ENCODE assay signal across 16 cellular contexts in genomic region chr10:84452006-84452405, GRCh38.
A peak's percentile ranks its signal among the peaks of the same experiment; 100 is the strongest.
DNase-seq lines count a peak whose midpoint lies in the region; ATAC-seq, FAIRE-seq and TF ChIP-seq lines count a peak whose summit lies in the region.
"Had no signal": no experiment of that assay in that cellular context is flagged by ENCODE, and none has a peak within 500 bp of the region (broad histone marks: within the 10 kb centered on the region; RNA-seq: fewer than 3 reads in every experiment).

No MANE protein-coding gene starts in this region.

- H3K27ac ChIP-seq in esophagus muscularis mucosa (replicated peaks in 1 of 4) (no peak overlapping the region), endodermal cell (ENCODE audit: low read depth, low read length) (no peak overlapping the region)
- H3K27ac ChIP-seq: HL-60, left lung, psoas muscle had no signal

- H3K4me1 ChIP-seq in esophagus muscularis mucosa (no peaks in the 10 kb centered on the region), endodermal cell (ENCODE audit: control insufficient read depth, insufficient read depth, low read length) (no peaks in the 10 kb centered on the region)
- H3K4me1 ChIP-seq: left lung had no signal

- no peak overlapping the region for H3K9ac ChIP-seq in endodermal cell (ENCODE audit: extremely low read depth, low read length, poor library complexity, severe bottlenecking)

- H3K36me3 Mint-ChIP-seq in nephron progenitor cell (ENCODE audit: low read depth) (peaks cover 49% of the 10 kb centered on the region), endodermal cell (ENCODE audit: low read depth) (peaks cover 23% of the 10 kb centered on the region)
- H3K36me3 Mint-ChIP-seq in activated CD8-positive, alpha-beta memory T cell treated with anti-CD3 and anti-CD28 coated beads, Interleukin-2, amount 10 ng/mL, durations not matched to agents 7 days and 5 days = peaks cover 37% of the 10 kb centered on the region

- CTCF ChIA-PET in activated CD8-positive, alpha-beta memory T cell treated with anti-CD3 and anti-CD28 coated beads, Interleukin-2, amount 10 ng/mL, durations not matched to agents 7 days and 5 days (lab: Charles Lee) = interaction anchor here (2.2 kb wide), 1 partner anchor 22 kb away, joined by 5 read pairs; no protein-coding TSS in a partner anchor

- H3K27me3 Mint-ChIP-seq in nephron progenitor cell (ENCODE audit: low read depth, poor library complexity) (no peaks in the 10 kb centered on the region), endodermal cell (ENCODE audit: insufficient read depth) (no peaks in the 10 kb centered on the region)
- no peaks in the 10 kb centered on the region for H3K27me3 Mint-ChIP-seq in activated CD8-positive, alpha-beta memory T cell treated with anti-CD3 and anti-CD28 coated beads, Interleukin-2, amount 10 ng/mL, durations not matched to agents 7 days and 5 days
- H3K27me3 Mint-ChIP-seq: CD4-positive, CD25-positive, alpha-beta regulatory T cell; naive thymus-derived CD4-positive, alpha-beta T cell had no signal

- H3K4me1 Mint-ChIP-seq in nephron progenitor cell (peaks cover 6% of the 10 kb centered on the region), endodermal cell (no peaks in the 10 kb centered on the region)
- no peaks in the 10 kb centered on the region for H3K4me1 Mint-ChIP-seq in activated CD8-positive, alpha-beta memory T cell treated with anti-CD3 and anti-CD28 coated beads, Interleukin-2, amount 10 ng/mL, durations not matched to agents 7 days and 5 days

- TF ChIP-seq CTCF in nephron progenitor cell (IDR thresholded peaks at IDR 0.05) (no peak), esophagus muscularis mucosa (IDR thresholded peaks at IDR 0.05) (no peak), endodermal cell (conservative IDR thresholded peaks at IDR 0.05) (no peak)

- no peak for TF ChIP-seq POLR2A in esophagus muscularis mucosa (IDR thresholded peaks at IDR 0.05; ENCODE audit: low read depth)

- no peak for ATAC-seq in activated CD8-positive, alpha-beta memory T cell treated with anti-CD3 and anti-CD28 coated beads, Interleukin-2, amount 10 ng/mL, durations not matched to agents 7 days and 5 days
- no peak for ATAC-seq in GM18519 (IDR thresholded peaks at IDR 0.05; ENCODE audit: low FRiP score, unreplicated experiment)
- ATAC-seq: left lung; naive thymus-derived CD4-positive, alpha-beta T cell had no signal

- 11% methylated on average over 1 of the region's 1 CpG for WGBS in esophagus muscularis mucosa
- 17 to 52% methylated on average over 1 of the region's 1 CpG for whole genome bisulfite sequencing in endodermal cell (ENCODE audit: insufficient coverage in 1 of 2, insufficient read length in 1 of 2), 2 experiments

- FAIRE-seq in G401.6 (lab: Jason Lieb, UNC) = peak; percentile 17

- H3K27me3 ChIP-seq in esophagus muscularis mucosa (no peaks in the 10 kb centered on the region), endodermal cell (ENCODE audit: control insufficient read depth, insufficient read depth, low read length, poor library complexity, severe bottlenecking) (no peaks in the 10 kb centered on the region)
- H3K27me3 ChIP-seq: left lung had no signal

- DNase-seq in NCI-H524 (lab: John Stamatoyannopoulos, UW) (peak; percentile 2 to 38), fibroblast of gingiva (ENCODE audit: low read depth) (peak; percentile 2), nephron progenitor cell (no peak), esophagus muscularis mucosa (ENCODE audit: extremely low spot score) (no peak), endodermal cell (no peak)
- no peak for DNase-seq in activated CD8-positive, alpha-beta memory T cell treated with anti-CD3 and anti-CD28 coated beads, Interleukin-2, amount 10 ng/mL, durations not matched to agents 7 days and 5 days
- DNase-seq: activated naive CD4-positive, alpha-beta T cell treated with anti-CD3 and anti-CD28 coated beads, Interleukin-2, amount 50 U/mL, for 16 hours; CD4-positive, CD25-positive, alpha-beta regulatory T cell; left lung; naive thymus-derived CD4-positive, alpha-beta T cell; NCI-H146; NCI-H774; psoas muscle had no signal

- H3K4me3 ChIP-seq in esophagus muscularis mucosa = no peak overlapping the region
- H3K4me3 ChIP-seq in endodermal cell (ENCODE audit: low read length) = no peak overlapping the region
- H3K4me3 ChIP-seq: left lung, psoas muscle had no signal

- peaks cover 6% of the 10 kb centered on the region for H3K9me3 Mint-ChIP-seq in nephron progenitor cell
- H3K9me3 Mint-ChIP-seq in activated CD8-positive, alpha-beta memory T cell treated with anti-CD3 and anti-CD28 coated beads, Interleukin-2, amount 10 ng/mL, durations not matched to agents 7 days and 5 days (ENCODE audit: low read depth) = peaks cover 3% of the 10 kb centered on the region
- H3K9me3 Mint-ChIP-seq in endodermal cell = no peaks in the 10 kb centered on the region

- H3K9me3 ChIP-seq in esophagus muscularis mucosa (no peaks in the 10 kb centered on the region), endodermal cell (ENCODE audit: control insufficient read depth, low read length) (peaks cover 7% of the 10 kb centered on the region)
- H3K9me3 ChIP-seq: left lung, psoas muscle had no signal

- TF ChIP-seq EP300 in esophagus muscularis mucosa (IDR thresholded peaks at IDR 0.05) = no peak

- H3K36me3 ChIP-seq in esophagus muscularis mucosa (peaks cover 0 to 8% (median 3%) of the 10 kb centered on the region in 4 donors), endodermal cell (ENCODE audit: control insufficient read depth, insufficient read depth, low read length) (peaks cover 19% of the 10 kb centered on the region)

- H3K4me3 Mint-ChIP-seq in nephron progenitor cell (no peak overlapping the region), endodermal cell (no peak overlapping the region)
- no peak overlapping the region for H3K4me3 Mint-ChIP-seq in activated CD8-positive, alpha-beta memory T cell treated with anti-CD3 and anti-CD28 coated beads, Interleukin-2, amount 10 ng/mL, durations not matched to agents 7 days and 5 days
- H3K4me3 Mint-ChIP-seq: CD4-positive, CD25-positive, alpha-beta regulatory T cell; naive thymus-derived CD4-positive, alpha-beta T cell had no signal

- intact Hi-C loops in esophagus muscularis mucosa (cut with DNase I) = no loop called here

- H3K27ac Mint-ChIP-seq in nephron progenitor cell (peak overlapping the region; percentile 75), endodermal cell (no peak overlapping the region)
- H3K27ac Mint-ChIP-seq in activated CD8-positive, alpha-beta memory T cell treated with anti-CD3 and anti-CD28 coated beads, Interleukin-2, amount 10 ng/mL, durations not matched to agents 7 days and 5 days = no peak overlapping the region

Comparison
In these comparisons a context has a peak if more than half of its experiments do, and no peak if none do; other contexts are left out.
1. DNase-seq: peak in NCI-H524 (2 of 2) and fibroblast of gingiva (single experiment); none in nephron progenitor cell (single experiment), activated CD8-positive, alpha-beta memory T cell treated with anti-CD3 and anti-CD28 coated beads, Interleukin-2, amount 10 ng/mL, durations not matched to agents 7 days and 5 days (single experiment), esophagus muscularis mucosa (single experiment) and endodermal cell (single experiment).